Comparison of ENCODE assay signal across 17 cellular contexts in genomic region chr21:16085436-16085835, GRCh38.
DNase-seq lines count a peak whose midpoint lies in the region; ATAC-seq, FAIRE-seq and TF ChIP-seq lines count a peak whose summit lies in the region.
"Had no signal": no experiment of that assay in that cellular context is flagged by ENCODE, and none has a peak within 500 bp of the region (broad histone marks: within the 10 kb centered on the region; RNA-seq: fewer than 3 reads in every experiment).

No MANE protein-coding gene starts in this region.

- no peak overlapping the region for H3K4me2 ChIP-seq in neuronal stem cell (ENCODE audit: insufficient read depth, low read length, poor library complexity, severe bottlenecking)

- no peaks in the 10 kb centered on the region for H3K79me1 ChIP-seq in neuronal stem cell (ENCODE audit: low read depth, low read length)

- no peak overlapping the region for H3K4ac ChIP-seq in neuronal stem cell (ENCODE audit: low read length)

- in situ Hi-C loops in gastrocnemius medialis (cut with MboI; ENCODE audit: low sequenced_read_pairs in 4 of 4), result loop anchor here in 3 of 4 donors (10.0 to 25.0 kb wide), 5 partner anchors 109 to 502 kb away; no protein-coding TSS in a partner anchor

- DNase-seq in RCC 7860 (ENCODE audit: low spot score) (no peak), fibroblast of the aortic adventitia (ENCODE audit: low read depth) (peak; percentile 40), gastrocnemius medialis (no peak), neuronal stem cell (ENCODE audit: low spot score) (no peak), RWPE1 (ENCODE audit: low spot score) (no peak)
- DNase-seq: activated CD4-positive, CD25-positive, alpha-beta regulatory T cell; activated CD8-positive, alpha-beta memory T cell treated with anti-CD3 and anti-CD28 coated beads, Interleukin-2, amount 10 ng/mL, durations not matched to agents 7 days and 5 days; activated naive CD4-positive, alpha-beta T cell treated with Interleukin-2 at 50 U/mL for 16 hours; DMS153; KBM-7; left lung; nephron progenitor cell; stimulated activated naive CD4-positive, alpha-beta T cell; SW 1271 had no signal

- POLR2A ChIA-PET in RWPE1 (lab: Yijun Ruan, JAX; ENCODE audit: low non-redundant PET), result no interaction called here

- H3K27ac ChIP-seq in C4-2B, result peak overlapping the region; percentile 73; the same call in 1 of the 2 replicates
- peak overlapping the region; percentile 41 to 75 (median 66) for H3K27ac ChIP-seq in gastrocnemius medialis
- no peak overlapping the region for H3K27ac ChIP-seq in neuronal stem cell (replicated peaks; ENCODE audit: low read length)
- no peak overlapping the region for H3K27ac ChIP-seq in RWPE1

- CTCF ChIA-PET in RWPE1 (lab: Yijun Ruan, JAX), result interaction anchor here (1.6 kb wide), 1 partner anchor 10 kb away, joined by 4 read pairs; no protein-coding TSS in a partner anchor

- TF ChIP-seq CTCF in C4-2B (conservative IDR thresholded peaks at IDR 0.05), result no peak
- TF ChIP-seq CTCF in fibroblast of the aortic adventitia (IDR thresholded peaks at IDR 0.05; ENCODE audit: insufficient read depth, low read length), result no peak
- TF ChIP-seq CTCF in gastrocnemius medialis (IDR thresholded peaks at IDR 0.05 in 4 of 5, conservative IDR thresholded peaks at IDR 0.05 in 1 of 5), result no peak
- no peak for TF ChIP-seq CTCF in RWPE1 (conservative IDR thresholded peaks at IDR 0.05; ENCODE audit: low read depth)

- no peak overlapping the region for H2AFZ ChIP-seq in neuronal stem cell (ENCODE audit: low read length)

- H2AK5ac ChIP-seq in neuronal stem cell (ENCODE audit: low read depth, low read length), result no peak overlapping the region

- ATAC-seq in gastrocnemius medialis (peak; percentile 60 to 63), HG03097 (IDR thresholded peaks at IDR 0.05; ENCODE audit: low FRiP score, unreplicated experiment) (no peak), GM18517 (IDR thresholded peaks at IDR 0.05; ENCODE audit: unreplicated experiment) (no peak)
- ATAC-seq: activated CD8-positive, alpha-beta memory T cell treated with anti-CD3 and anti-CD28 coated beads, Interleukin-2, amount 10 ng/mL, durations not matched to agents 7 days and 5 days; left lung had no signal

- H3K23ac ChIP-seq in neuronal stem cell (ENCODE audit: low read depth, low read length, poor library complexity), result no peak overlapping the region

- H2BK5ac ChIP-seq in neuronal stem cell (ENCODE audit: low read length), result no peak overlapping the region

- no peak for TF ChIP-seq POLR2A in gastrocnemius medialis (IDR thresholded peaks at IDR 0.05)

- H2BK12ac ChIP-seq in neuronal stem cell (ENCODE audit: low read length), result no peak overlapping the region

- H3K18ac ChIP-seq in neuronal stem cell (ENCODE audit: low read length), result no peak overlapping the region

- H3K27me3 ChIP-seq in gastrocnemius medialis (no peaks in the 10 kb centered on the region), neuronal stem cell (ENCODE audit: control insufficient read depth in 3 of 3, insufficient read depth in 3 of 3, low read depth in 1 of 3, low read length in 3 of 3) (no peaks in the 10 kb centered on the region)
- H3K27me3 ChIP-seq: left lung had no signal

- H4K8ac ChIP-seq in neuronal stem cell (ENCODE audit: low read depth, low read length), result no peak overlapping the region

- H3K9me3 ChIP-seq in gastrocnemius medialis, result no peaks in the 10 kb centered on the region
- peaks cover 0 to 4% of the 10 kb centered on the region in 2 donors for H3K9me3 ChIP-seq in neuronal stem cell (replicated peaks in 1 of 2; ENCODE audit: control insufficient read depth in 2 of 2, insufficient read depth in 1 of 2, low read depth in 1 of 2, low read length in 2 of 2)
- H3K9me3 ChIP-seq: left lung had no signal

- no CpG with 5 or more reads among the region's 5 CpGs for WGBS in neuronal stem cell (ENCODE audit: extremely low coverage in 2 of 2, insufficient read length in 2 of 2, insufficient replicate concordance in 1 of 2), 2 donors

- H3K4me1 ChIP-seq in gastrocnemius medialis, result peaks cover 3 to 4% of the 10 kb centered on the region in 2 donors
- no peaks in the 10 kb centered on the region for H3K4me1 ChIP-seq in neuronal stem cell (ENCODE audit: control insufficient read depth in 2 of 2, insufficient read depth in 1 of 2, low read depth in 1 of 2, low read length in 2 of 2)
- H3K4me1 ChIP-seq: left lung had no signal

- H3K4me3 ChIP-seq in fibroblast of the aortic adventitia (ENCODE audit: low read depth, low read length), result no peak overlapping the region
- H3K4me3 ChIP-seq in gastrocnemius medialis, result peak overlapping the region; percentile 23 to 40 (median 28)
- no peak overlapping the region for H3K4me3 ChIP-seq in neuronal stem cell (ENCODE audit: low read length in 2 of 2)
- H3K4me3 ChIP-seq: left lung had no signal

- FAIRE-seq in RCC 7860 (lab: Jason Lieb, UNC), result peak; percentile 11

- H3K14ac ChIP-seq in neuronal stem cell (ENCODE audit: low read length), result no peak overlapping the region

- no peak overlapping the region for H2BK120ac ChIP-seq in neuronal stem cell (ENCODE audit: low read depth, low read length)

- no peak overlapping the region for H4K91ac ChIP-seq in neuronal stem cell (ENCODE audit: low read depth, low read length, poor library complexity)

- H2BK15ac ChIP-seq in neuronal stem cell (ENCODE audit: low read length), result no peak overlapping the region

- no peaks in the 10 kb centered on the region for H3K36me3 ChIP-seq in gastrocnemius medialis
- H3K36me3 ChIP-seq in neuronal stem cell (replicated peaks in 1 of 2; ENCODE audit: control insufficient read depth in 2 of 2, insufficient read depth in 2 of 2, low read length in 2 of 2), result no peaks in the 10 kb centered on the region
- H3K36me3 ChIP-seq: left lung had no signal

- H3K9ac ChIP-seq in neuronal stem cell (ENCODE audit: low read depth, low read length, poor library complexity), result no peak overlapping the region

- intact Hi-C loops in gastrocnemius medialis (cut with DNase I; ENCODE audit: low total_unique reads), result loop anchor here (1.0 to 10.0 kb wide), 5 partner anchors 109 to 959 kb away; partner anchors contain the start of gene USP25

Comparison
In these comparisons a context has a peak if more than half of its experiments do, and no peak if none do; other contexts are left out.
1. H3K27ac ChIP-seq: peak in C4-2B (single experiment) and gastrocnemius medialis (4 of 4); none in neuronal stem cell (single experiment) and RWPE1 (single experiment).
2. H3K4me3 ChIP-seq: peak in gastrocnemius medialis (4 of 4); none in fibroblast of the aortic adventitia (single experiment) and neuronal stem cell (0 of 2).
3. ATAC-seq: peak in gastrocnemius medialis (2 of 2); none in HG03097 (single experiment) and GM18517 (single experiment).